In genomic region chr5:144205141-144205551, GRCh38 we compare ENCODE assay signal across 9 cellular contexts. TPM values are rescaled to one million over a fixed set of nuclear protein-coding genes. Genes with fewer than 3 reads are reported as not detected.
DNase-seq lines count a peak whose midpoint lies in the region; ATAC-seq, FAIRE-seq and TF ChIP-seq lines count a peak whose summit lies in the region.
"Had no signal": no experiment of that assay in that cellular context is flagged by ENCODE, and none has a peak within 500 bp of the region (broad histone marks: within the 10 kb centered on the region; RNA-seq: fewer than 3 reads in every experiment).

No MANE protein-coding gene starts in this region.

- TF ChIP-seq CTCF in brain (conservative IDR thresholded peaks at IDR 0.05), result no peak

- H3K27me3 Mint-ChIP-seq in activated T-cell treated with anti-CD3 and anti-CD28 coated beads, Interleukin-2, amount 50 U/mL, for 72 hours (ENCODE audit: low read depth), result peaks cover 54% of the 10 kb centered on the region
- H3K27me3 Mint-ChIP-seq in brain, result peaks cover 11% of the 10 kb centered on the region
- H3K27me3 Mint-ChIP-seq in natural killer cell treated with Interleukin-12 subunit alpha and Interleukin-12 subunit beta and Interleukin-15 and Interleukin-18, amount 100 ng/mL, for 72 hours, result peaks cover 36 to 69% of the 10 kb centered on the region in 2 donors
- H3K27me3 Mint-ChIP-seq in stimulated activated memory B cell treated with anti-CD40 and anti-IgM and Interleukin-4, amounts not matched to agents 10 μg/mL and 1 μg/mL and 100 μg/mL, for 72 hours, result peaks cover 34% of the 10 kb centered on the region

- peaks cover 24% of the 10 kb centered on the region for H3K4me1 Mint-ChIP-seq in activated T-cell treated with anti-CD3 and anti-CD28 coated beads, Interleukin-2, amount 50 U/mL, for 72 hours (ENCODE audit: low read depth)
- peaks cover 67% of the 10 kb centered on the region for H3K4me1 Mint-ChIP-seq in brain
- no peaks in the 10 kb centered on the region for H3K4me1 Mint-ChIP-seq in natural killer cell treated with Interleukin-12 subunit alpha and Interleukin-12 subunit beta and Interleukin-15 and Interleukin-18, amount 100 ng/mL, for 72 hours (ENCODE audit: low read depth in 2 of 2)
- no peaks in the 10 kb centered on the region for H3K4me1 Mint-ChIP-seq in stimulated activated memory B cell treated with anti-CD40 and anti-IgM and Interleukin-4, amounts not matched to agents 10 μg/mL and 1 μg/mL and 100 μg/mL, for 72 hours

- FAIRE-seq in urothelium cell line (lab: Jason Lieb, UNC), result peak; percentile 35

- no peak for DNase-seq in activated T-cell treated with anti-CD3 and anti-CD28 coated beads, Interleukin-2, amount 50 U/mL, for 72 hours
- no peak for DNase-seq in activated T-cell treated with anti-CD3 and anti-CD28 coated beads, Interleukin-2, amount 50 U/mL, for 48 hours
- DNase-seq in kidney glomerular epithelial cell (lab: John Stamatoyannopoulos, UW), result peak; percentile 55
- peak; percentile 55 for DNase-seq in urothelium cell line (ENCODE audit: low spot score)
- DNase-seq in natural killer cell treated with Interleukin-12 subunit alpha and Interleukin-12 subunit beta and Interleukin-15 and Interleukin-18, amount 100 ng/mL, for 72 hours (ENCODE audit: low spot score), result no peak

- H3K36me3 Mint-ChIP-seq in activated T-cell treated with anti-CD3 and anti-CD28 coated beads, Interleukin-2, amount 50 U/mL, for 72 hours (ENCODE audit: insufficient read depth in 2 of 2), result no peaks in the 10 kb centered on the region
- no peaks in the 10 kb centered on the region for H3K36me3 Mint-ChIP-seq in brain
- no peaks in the 10 kb centered on the region for H3K36me3 Mint-ChIP-seq in natural killer cell treated with Interleukin-12 subunit alpha and Interleukin-12 subunit beta and Interleukin-15 and Interleukin-18, amount 100 ng/mL, for 72 hours
- no peaks in the 10 kb centered on the region for H3K36me3 Mint-ChIP-seq in stimulated activated memory B cell treated with anti-CD40 and anti-IgM and Interleukin-4, amounts not matched to agents 10 μg/mL and 1 μg/mL and 100 μg/mL, for 72 hours

- no peaks in the 10 kb centered on the region for H3K9me3 Mint-ChIP-seq in activated T-cell treated with anti-CD3 and anti-CD28 coated beads, Interleukin-2, amount 50 U/mL, for 72 hours
- H3K9me3 Mint-ChIP-seq in brain, result no peaks in the 10 kb centered on the region
- no peaks in the 10 kb centered on the region for H3K9me3 Mint-ChIP-seq in natural killer cell treated with Interleukin-12 subunit alpha and Interleukin-12 subunit beta and Interleukin-15 and Interleukin-18, amount 100 ng/mL, for 72 hours
- H3K9me3 Mint-ChIP-seq in stimulated activated memory B cell treated with anti-CD40 and anti-IgM and Interleukin-4, amounts not matched to agents 10 μg/mL and 1 μg/mL and 100 μg/mL, for 72 hours, result no peaks in the 10 kb centered on the region
- H3K9me3 Mint-ChIP-seq: central memory CD8-positive, alpha-beta T cell had no signal

- no peak for ATAC-seq in activated T-cell treated with anti-CD3 and anti-CD28 coated beads, Interleukin-2, amount 50 U/mL, for 72 hours (replicated peaks in 1 of 2)
- no peak for ATAC-seq in HG03045 (IDR thresholded peaks at IDR 0.05; ENCODE audit: unreplicated experiment)
- ATAC-seq in natural killer cell treated with Interleukin-12 subunit alpha and Interleukin-12 subunit beta and Interleukin-15 and Interleukin-18, amount 100 ng/mL, for 72 hours, result no peak
- ATAC-seq in stimulated activated memory B cell treated with anti-CD40 and anti-IgM and Interleukin-4, amounts not matched to agents 10 μg/mL and 1 μg/mL and 100 μg/mL, for 72 hours, result no peak

- peak overlapping the region; percentile 15 to 70 for H3K4me3 Mint-ChIP-seq in activated T-cell treated with anti-CD3 and anti-CD28 coated beads, Interleukin-2, amount 50 U/mL, for 72 hours
- H3K4me3 Mint-ChIP-seq in brain, result peak overlapping the region; percentile 84 to 91 (median 88)
- no peak overlapping the region for H3K4me3 Mint-ChIP-seq in natural killer cell treated with Interleukin-12 subunit alpha and Interleukin-12 subunit beta and Interleukin-15 and Interleukin-18, amount 100 ng/mL, for 72 hours
- no peak overlapping the region for H3K4me3 Mint-ChIP-seq in stimulated activated memory B cell treated with anti-CD40 and anti-IgM and Interleukin-4, amounts not matched to agents 10 μg/mL and 1 μg/mL and 100 μg/mL, for 72 hours
- H3K4me3 Mint-ChIP-seq: central memory CD8-positive, alpha-beta T cell had no signal

- no peak overlapping the region for H3K27ac Mint-ChIP-seq in activated T-cell treated with anti-CD3 and anti-CD28 coated beads, Interleukin-2, amount 50 U/mL, for 72 hours
- H3K27ac Mint-ChIP-seq in brain, result peak overlapping the region; percentile 45 to 90 (median 61)
- no peak overlapping the region for H3K27ac Mint-ChIP-seq in natural killer cell treated with Interleukin-12 subunit alpha and Interleukin-12 subunit beta and Interleukin-15 and Interleukin-18, amount 100 ng/mL, for 72 hours
- H3K27ac Mint-ChIP-seq in stimulated activated memory B cell treated with anti-CD40 and anti-IgM and Interleukin-4, amounts not matched to agents 10 μg/mL and 1 μg/mL and 100 μg/mL, for 72 hours, result no peak overlapping the region

RNA-seq across cellular contexts. Expression of gene KCTD16, which starts 34.5 kb away (rescaled TPM):
- under 1 TPM; 0.07 to 0.25 TPM for total RNA-seq in activated T-cell treated with anti-CD3 and anti-CD28 coated beads, Interleukin-2, amount 50 U/mL, for 72 hours
- polyA plus RNA-seq in brain (ENCODE audit: insufficient read depth, low read depth, low replicate concordance), result 4.0 TPM
- total RNA-seq in natural killer cell treated with Interleukin-12 subunit alpha and Interleukin-12 subunit beta and Interleukin-15 and Interleukin-18, amount 100 ng/mL, for 72 hours, result not detected

RNA-seq across cellular contexts. Expression of gene YIPF5, which starts 34.7 kb away (rescaled TPM):
- total RNA-seq in activated T-cell treated with anti-CD3 and anti-CD28 coated beads, Interleukin-2, amount 50 U/mL, for 72 hours, result 10 to 100 TPM; 40.9 to 43.7 TPM
- polyA plus RNA-seq in brain (ENCODE audit: insufficient read depth, low read depth, low replicate concordance), result 27.0 TPM
- total RNA-seq in natural killer cell treated with Interleukin-12 subunit alpha and Interleukin-12 subunit beta and Interleukin-15 and Interleukin-18, amount 100 ng/mL, for 72 hours, result 10 to 100 TPM; 34.4 to 58.6 TPM

Comparison
In these comparisons a context has a peak if more than half of its experiments do, and no peak if none do; other contexts are left out.
1. DNase-seq: peak in kidney glomerular epithelial cell (single experiment) and urothelium cell line (single experiment); none in activated T-cell treated with anti-CD3 and anti-CD28 coated beads, Interleukin-2, amount 50 U/mL, for 72 hours (0 of 2), activated T-cell treated with anti-CD3 and anti-CD28 coated beads, Interleukin-2, amount 50 U/mL, for 48 hours (0 of 2) and natural killer cell treated with Interleukin-12 subunit alpha and Interleukin-12 subunit beta and Interleukin-15 and Interleukin-18, amount 100 ng/mL, for 72 hours (single experiment).
2. H3K27ac Mint-ChIP-seq: peak in brain (5 of 5); none in activated T-cell treated with anti-CD3 and anti-CD28 coated beads, Interleukin-2, amount 50 U/mL, for 72 hours (single experiment), natural killer cell treated with Interleukin-12 subunit alpha and Interleukin-12 subunit beta and Interleukin-15 and Interleukin-18, amount 100 ng/mL, for 72 hours (0 of 2) and stimulated activated memory B cell treated with anti-CD40 and anti-IgM and Interleukin-4, amounts not matched to agents 10 μg/mL and 1 μg/mL and 100 μg/mL, for 72 hours (single experiment).
3. H3K4me3 Mint-ChIP-seq: peak in activated T-cell treated with anti-CD3 and anti-CD28 coated beads, Interleukin-2, amount 50 U/mL, for 72 hours (2 of 2) and brain (5 of 5); none in natural killer cell treated with Interleukin-12 subunit alpha and Interleukin-12 subunit beta and Interleukin-15 and Interleukin-18, amount 100 ng/mL, for 72 hours (single experiment) and stimulated activated memory B cell treated with anti-CD40 and anti-IgM and Interleukin-4, amounts not matched to agents 10 μg/mL and 1 μg/mL and 100 μg/mL, for 72 hours (single experiment).